In the genomic region with DNA sequence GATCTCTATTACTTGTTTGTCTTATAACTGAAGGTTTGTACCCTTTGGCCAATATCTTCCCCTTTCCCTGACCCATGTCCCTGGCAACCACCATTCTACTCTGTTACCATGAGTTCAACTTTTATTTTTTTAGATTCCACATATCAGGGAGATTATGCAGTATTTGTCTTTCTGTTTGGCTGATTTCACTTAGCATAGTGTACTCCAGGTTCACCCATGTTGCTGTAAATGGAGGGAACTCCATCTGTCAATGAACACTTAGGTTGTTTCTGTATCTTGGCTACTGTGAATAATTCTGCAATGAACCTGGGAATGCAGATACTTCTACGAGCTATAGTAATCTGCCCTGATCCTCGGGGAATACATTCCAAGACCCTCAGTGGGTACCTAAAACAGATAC, we compare ENCODE assay signal across 9 cellular contexts. TPM values are rescaled to one million over a fixed set of nuclear protein-coding genes. Genes with fewer than 3 reads are reported as not detected.
"Had no signal": no experiment of that assay in that cellular context is flagged by ENCODE, and none has a peak within 500 bp of the region (broad histone marks: within the 10 kb centered on the region; RNA-seq: fewer than 3 reads in every experiment).

No MANE protein-coding gene starts in this region.

- FAIRE-seq: G401.6, GM12878, GM12891, GM12892, GM18507, GM19239 had no signal

- ATAC-seq: GM12878 had no signal

- H3K4me3 ChIP-seq: GM12878 had no signal

- DNase-seq: GDM1, GF-D8 had no signal

RNA-seq across cellular contexts. Expression of a gene that starts 14.9 kb away (rescaled TPM):
- total RNA-seq: G401, GM12878 had no signal
- polyA plus RNA-seq: GM12878 had no signal

RNA-seq across cellular contexts. Expression of a gene that starts 42.9 kb away (rescaled TPM):
- total RNA-seq: G401, GM12878 had no signal
- polyA plus RNA-seq: GM12878 had no signal

RNA-seq across cellular contexts. Expression of a gene that starts 58.2 kb away (rescaled TPM):
- total RNA-seq: G401, GM12878 had no signal
- polyA plus RNA-seq: GM12878 had no signal
